Comparison of ENCODE assay signal across 22 cellular contexts in the genomic region with DNA sequence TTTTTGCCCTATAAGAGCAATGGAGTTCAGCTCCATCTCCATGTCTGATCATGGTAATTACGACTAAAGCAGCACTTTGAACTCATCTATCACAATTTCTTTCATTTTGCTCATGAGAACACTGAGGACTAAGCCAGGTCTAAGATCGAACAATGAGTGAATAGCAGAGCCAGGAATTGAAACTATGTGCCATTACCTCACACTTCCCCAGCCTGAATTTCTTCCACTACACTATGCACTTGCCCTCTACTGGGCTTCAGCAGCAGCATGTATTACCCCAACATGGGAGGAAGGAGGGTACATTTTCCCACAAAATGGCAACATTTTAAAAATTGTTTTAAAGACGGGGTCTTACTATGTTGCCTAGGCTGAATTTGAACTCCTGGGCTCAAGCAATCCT.
A peak's percentile ranks its signal among the peaks of the same experiment; 100 is the strongest.
DNase-seq lines count a peak whose midpoint lies in the region; ATAC-seq and TF ChIP-seq lines count a peak whose summit lies in the region.
"Had no signal": no experiment of that assay in that cellular context is flagged by ENCODE, and none has a peak within 500 bp of the region (broad histone marks: within the 10 kb centered on the region; RNA-seq: fewer than 3 reads in every experiment).

No MANE protein-coding gene starts in this region.

- no peak overlapping the region for H2BK15ac ChIP-seq in mesendoderm (replicated peaks; ENCODE audit: low read depth)

- H3K27ac ChIP-seq in mesendoderm (ENCODE audit: low read depth, low read length): no peak overlapping the region
- H3K27ac ChIP-seq: cardiac muscle cell, epithelial cell of prostate, left lung, SK-N-MC, vagina had no signal

- no peak overlapping the region for H2AK5ac ChIP-seq in mesendoderm (ENCODE audit: low read length)

- no peak overlapping the region for H2BK5ac ChIP-seq in mesendoderm (ENCODE audit: low read length)

- no peak overlapping the region for H4K8ac ChIP-seq in mesendoderm (ENCODE audit: low read depth, low read length)

- H3K4ac ChIP-seq in mesendoderm (ENCODE audit: low read depth, low read length): no peak overlapping the region

- peak; percentile 1 for DNase-seq in ELR (ENCODE audit: low read depth)
- peak; percentile 29 for DNase-seq in MV-4-11 (lab: John Stamatoyannopoulos, UW)
- DNase-seq in astrocyte of the hippocampus (ENCODE audit: low read depth, low spot score): peak; percentile 65
- peak; percentile 53 for DNase-seq in mesendoderm
- DNase-seq in middle frontal gyrus (ENCODE audit: extremely low spot score, low spot score): no peak
- DNase-seq in progenitor cell of endocrine pancreas (ENCODE audit: low spot score, unreplicated experiment): no peak
- no peak for DNase-seq in immature natural killer cell
- DNase-seq: activated CD4-positive, CD25-positive, alpha-beta regulatory T cell treated with anti-CD3 and anti-CD28 coated beads, Interleukin-2, amount 50 U/mL, for 72 hours; activated CD8-positive, alpha-beta memory T cell treated with anti-CD3 and anti-CD28 coated beads for 24 hours; dermis blood vessel endothelial cell; DMS79 treated with DMSO at 0.1 percent for 48 hours; KBM-7; left lung; NCI-H1105 treated with DMSO at 0.1 percent for 48 hours; NCI-H524; retina; substantia nigra had no signal

- H3K36me3 ChIP-seq in mesendoderm (ENCODE audit: control insufficient read depth, insufficient read depth, low read length): no peaks in the 10 kb centered on the region
- H3K36me3 ChIP-seq: cardiac muscle cell, left lung, vagina had no signal

- H3K27ac Mint-ChIP-seq in activated T-helper 17 cell treated with anti-CD3 and anti-CD28 coated beads, Interleukin-2, amount 50 U/mL, for 72 hours: no peak overlapping the region
- H3K27ac Mint-ChIP-seq in progenitor cell of endocrine pancreas (no peak overlapping the region), immature natural killer cell (no peak overlapping the region)

- H3K79me1 ChIP-seq in mesendoderm (ENCODE audit: low read length): no peaks in the 10 kb centered on the region

- H3K4me3 ChIP-seq in mesendoderm (ENCODE audit: low read length): no peak overlapping the region
- H3K4me3 ChIP-seq: cardiac muscle cell, left lung, SK-N-MC, vagina had no signal

- no peak overlapping the region for H3K18ac ChIP-seq in mesendoderm (ENCODE audit: low read length)

- TF ChIP-seq CTCF in progenitor cell of endocrine pancreas (IDR thresholded peaks at IDR 0.05; ENCODE audit: unreplicated experiment): no peak

- no peak for ATAC-seq in activated T-helper 17 cell treated with anti-CD3 and anti-CD28 coated beads, Interleukin-2, amount 50 U/mL, for 72 hours (replicated peaks)
- ATAC-seq: left lung had no signal

- H3K36me3 Mint-ChIP-seq in activated T-helper 17 cell treated with anti-CD3 and anti-CD28 coated beads, Interleukin-2, amount 50 U/mL, for 72 hours (ENCODE audit: low read depth): no peaks in the 10 kb centered on the region
- H3K36me3 Mint-ChIP-seq in progenitor cell of endocrine pancreas (ENCODE audit: insufficient read depth) (no peaks in the 10 kb centered on the region), immature natural killer cell (no peaks in the 10 kb centered on the region)

- no peaks in the 10 kb centered on the region for H3K79me2 ChIP-seq in mesendoderm (ENCODE audit: control insufficient read depth, insufficient read depth, low read length)

- H3K4me3 Mint-ChIP-seq in activated T-helper 17 cell treated with anti-CD3 and anti-CD28 coated beads, Interleukin-2, amount 50 U/mL, for 72 hours: no peak overlapping the region
- H3K4me3 Mint-ChIP-seq in progenitor cell of endocrine pancreas (ENCODE audit: low read depth) (no peak overlapping the region), immature natural killer cell (no peak overlapping the region)

- no peaks in the 10 kb centered on the region for H3K4me1 Mint-ChIP-seq in activated T-helper 17 cell treated with anti-CD3 and anti-CD28 coated beads, Interleukin-2, amount 50 U/mL, for 72 hours
- no peaks in the 10 kb centered on the region for H3K4me1 Mint-ChIP-seq in progenitor cell of endocrine pancreas (ENCODE audit: low read depth)
- H3K4me1 Mint-ChIP-seq in immature natural killer cell: no peaks in the 10 kb centered on the region

- H3K4me2 ChIP-seq in mesendoderm (ENCODE audit: low read length): no peak overlapping the region

- no peak overlapping the region for H3K9ac ChIP-seq in mesendoderm (ENCODE audit: low read length)

- no peaks in the 10 kb centered on the region for H3K27me3 ChIP-seq in mesendoderm (ENCODE audit: insufficient read depth, low read length, poor library complexity)
- H3K27me3 ChIP-seq: cardiac muscle cell, left lung, vagina had no signal

- H3K9me3 Mint-ChIP-seq in activated T-helper 17 cell treated with anti-CD3 and anti-CD28 coated beads, Interleukin-2, amount 50 U/mL, for 72 hours: no peaks in the 10 kb centered on the region
- H3K9me3 Mint-ChIP-seq in progenitor cell of endocrine pancreas (ENCODE audit: low read depth): no peaks in the 10 kb centered on the region
- no peaks in the 10 kb centered on the region for H3K9me3 Mint-ChIP-seq in immature natural killer cell

- H4K5ac ChIP-seq in mesendoderm (ENCODE audit: low read length): no peak overlapping the region

- no peak overlapping the region for H3K56ac ChIP-seq in mesendoderm (ENCODE audit: low read length)

- H3K4me1 ChIP-seq in mesendoderm (ENCODE audit: control insufficient read depth, low read depth, low read length): no peaks in the 10 kb centered on the region
- H3K4me1 ChIP-seq: left lung, vagina had no signal

- no peak overlapping the region for H3K23ac ChIP-seq in mesendoderm (ENCODE audit: low read length)

- no peaks in the 10 kb centered on the region for H3K27me3 Mint-ChIP-seq in activated T-helper 17 cell treated with anti-CD3 and anti-CD28 coated beads, Interleukin-2, amount 50 U/mL, for 72 hours
- no peaks in the 10 kb centered on the region for H3K27me3 Mint-ChIP-seq in progenitor cell of endocrine pancreas
- peaks cover 0 to 3% (median 0%) of the 10 kb centered on the region in 3 donors for H3K27me3 Mint-ChIP-seq in immature natural killer cell (ENCODE audit: low read depth in 3 of 3)

- WGBS in mesendoderm (ENCODE audit: extremely low coverage, insufficient coverage, low lambda C conversion rate): no CpG with 5 or more reads among the region's 3 CpGs

- H2BK120ac ChIP-seq in mesendoderm (ENCODE audit: low read depth, low read length): no peak overlapping the region

Comparison
In these comparisons a context has a peak if more than half of its experiments do, and no peak if none do; other contexts are left out.
1. DNase-seq: peak in ELR (single experiment), MV-4-11 (single experiment), astrocyte of the hippocampus (single experiment) and mesendoderm (single experiment); none in middle frontal gyrus (single experiment), progenitor cell of endocrine pancreas (single experiment) and immature natural killer cell (0 of 3).